ENCODE assay signal across 18 cellular contexts in genomic region chr3:17075907-17076306, GRCh38.
"Had no signal": no experiment of that assay in that cellular context is flagged by ENCODE, and none has a peak within 500 bp of the region (broad histone marks: within the 10 kb centered on the region; RNA-seq: fewer than 3 reads in every experiment).

No MANE protein-coding gene starts in this region.

- H3K36me3 ChIP-seq: esophagus squamous epithelium, thoracic aorta, transverse colon had no signal

- H3K9me3 Mint-ChIP-seq: dendritic cell treated with granulocyte-macrophage colony-stimulating factor and Interleukin-4, amounts not matched to agents 40 ng/mL and 50 ng/mL, for 4 days; effector memory CD8-positive, alpha-beta T cell had no signal

- DNase-seq: effector memory CD8-positive, alpha-beta T cell; esophagus squamous epithelium; foreskin fibroblast; left colon; mesendoderm; naive B cell; posterior cingulate gyrus; small intestine; stimulated activated CD4-positive, alpha-beta T cell treated with anti-CD3 and anti-CD28 coated beads, Interleukin-12 subunit alpha, Interleukin-12 subunit beta, amount 100 ng/mL, for 4 hours; stimulated activated naive CD4-positive, alpha-beta T cell; stomach; substantia nigra; transverse colon had no signal

- H3K4me3 Mint-ChIP-seq: dendritic cell treated with granulocyte-macrophage colony-stimulating factor and Interleukin-4, amounts not matched to agents 40 ng/mL and 50 ng/mL, for 4 days; naive B cell had no signal

- H3K9me3 ChIP-seq: esophagus squamous epithelium, gastroesophageal sphincter, neutrophil, stomach, thoracic aorta, transverse colon had no signal

- H3K4me3 ChIP-seq: esophagus squamous epithelium, gastroesophageal sphincter, stomach, thoracic aorta, transverse colon had no signal

- H3K4me1 ChIP-seq: esophagus squamous epithelium, stomach had no signal

- H3K27me3 Mint-ChIP-seq: dendritic cell treated with granulocyte-macrophage colony-stimulating factor and Interleukin-4, amounts not matched to agents 40 ng/mL and 50 ng/mL, for 4 days; effector memory CD8-positive, alpha-beta T cell; naive B cell had no signal

- ATAC-seq: gastroesophageal sphincter, left colon had no signal

- H3K27me3 ChIP-seq: esophagus squamous epithelium, gastroesophageal sphincter, neutrophil, stomach, transverse colon had no signal

- H3K27ac ChIP-seq: epithelial cell of prostate, esophagus squamous epithelium, gastroesophageal sphincter, neutrophil, stomach, thoracic aorta, transverse colon had no signal
